ENCODE assay signal across 18 cellular contexts in genomic region chr10:78867555-78867939, GRCh38.
"Had no signal": no experiment of that assay in that cellular context is flagged by ENCODE, and none has a peak within 500 bp of the region (broad histone marks: within the 10 kb centered on the region; RNA-seq: fewer than 3 reads in every experiment).

No MANE protein-coding gene starts in this region.

- H3K36me3 ChIP-seq: gastrocnemius medialis, left lung, lower lobe of right lung, ovary, thoracic aorta, uterus had no signal

- DNase-seq: caudate nucleus; effector CD8-positive, alpha-beta T cell; gastrocnemius medialis; glutamatergic neuron; immature natural killer cell; lower lobe of right lung; mesendoderm; naive thymus-derived CD4-positive, alpha-beta T cell; nephron progenitor cell; ovary; right cardiac atrium; stimulated activated CD4-positive, alpha-beta T cell treated with anti-CD3 and anti-CD28 coated beads, Interleukin-4, amount 100 ng/mL, for 1 hour; stimulated activated CD8-positive, alpha-beta memory T cell treated with anti-CD3 and anti-CD28 coated beads, Interleukin-4, amount 100 ng/mL, for 48 hours; trophoblast cell; uterus had no signal

- H3K27me3 ChIP-seq: gastrocnemius medialis, left lung, ovary, uterus had no signal

- H3K4me3 ChIP-seq: coronary artery, gastrocnemius medialis, left lung, lower lobe of right lung, ovary, thoracic aorta, uterus had no signal

- H3K4me1 ChIP-seq: gastrocnemius medialis, left lung, lower lobe of right lung, uterus had no signal

- H3K27ac ChIP-seq: coronary artery, gastrocnemius medialis, left lung, lower lobe of right lung, ovary, thoracic aorta, uterus had no signal

- H3K9me3 ChIP-seq: gastrocnemius medialis, left lung, lower lobe of right lung, ovary, thoracic aorta, uterus had no signal
